Comparison of ENCODE assay signal across 8 cellular contexts in genomic region chr4:119040711-119041185, GRCh38.
DNase-seq lines count a peak whose midpoint lies in the region; ATAC-seq and TF ChIP-seq lines count a peak whose summit lies in the region.

No MANE protein-coding gene starts in this region.

- TF ChIP-seq CTCF in HFF-Myc (IDR thresholded peaks at IDR 0.05; ENCODE audit: low read depth, low read length, missing control alignments), result no peak

- H3K27ac ChIP-seq in cingulate gyrus (ENCODE audit: low read depth, low read length) (peak overlapping the region; percentile 42), substantia nigra (ENCODE audit: low read depth, low read length, poor library complexity, severe bottlenecking) (peak overlapping the region; percentile 66)

- DNase-seq in HFF-Myc (ENCODE audit: extremely low read depth, low read depth), result peak; percentile 51
- peak; percentile 74 for DNase-seq in kidney tubule cell (ENCODE audit: low spot score)
- DNase-seq in substantia nigra (lab: John Stamatoyannopoulos, UW), result peak in 2 of 49 donors; percentile 5 to 9
- no peak for DNase-seq in NCI-H82 (lab: John Stamatoyannopoulos, UW)
- no peak for DNase-seq in middle frontal gyrus (ENCODE audit: extremely low spot score, low spot score)
- no peak for DNase-seq in activated CD4-positive, alpha-beta T cell treated with anti-CD3 and anti-CD28 coated beads for 4 hours

- no peak overlapping the region for H3K4me3 ChIP-seq in HFF-Myc (replicated peaks; ENCODE audit: low read depth, low read length)

- no peak for ATAC-seq in GM21381 (IDR thresholded peaks at IDR 0.05; ENCODE audit: unreplicated experiment)

Comparison
In these comparisons a context has a peak if more than half of its experiments do, and no peak if none do; other contexts are left out.
1. DNase-seq: peak in HFF-Myc (single experiment) and kidney tubule cell (single experiment); none in NCI-H82 (single experiment), middle frontal gyrus (single experiment) and activated CD4-positive, alpha-beta T cell treated with anti-CD3 and anti-CD28 coated beads for 4 hours (0 of 2).